In the genomic region with DNA sequence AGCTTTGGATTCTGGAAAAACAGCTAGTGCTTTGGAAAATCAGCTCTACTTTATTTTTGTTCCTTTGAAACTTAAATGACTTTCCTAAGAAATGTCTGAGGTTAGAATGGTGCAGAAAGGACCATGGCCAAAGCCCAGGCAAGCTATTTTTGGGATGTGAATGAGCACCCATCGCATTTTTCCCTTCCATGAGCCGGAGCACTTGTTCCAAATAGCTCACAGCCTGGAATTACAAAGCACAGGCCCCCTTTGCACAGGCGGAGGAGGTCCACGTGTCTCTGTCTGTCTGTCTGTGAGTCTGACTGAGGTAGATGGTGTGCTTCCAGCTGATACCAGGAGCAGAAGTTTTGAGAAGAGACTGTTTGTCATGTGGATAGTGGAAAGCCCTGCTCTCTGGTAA, we compare ENCODE assay signal across 1 cellular context.
TF ChIP-seq lines count a peak whose summit lies in the region.

No MANE protein-coding gene starts in this region.

TF ChIP-seq in H1, 55 proteins besides CTCF, POLR2A, EP300 and RAD21 (continued from another document):
- no peak for TF ChIP-seq ATF3 (IDR thresholded peaks at IDR 0.05; ENCODE audit: insufficient read depth, low read depth, low read length)
- no peak for TF ChIP-seq HDAC2 (IDR thresholded peaks at IDR 0.05; ENCODE audit: borderline replicate concordance in 1 of 2, low read depth in 2 of 2, low read length in 2 of 2)
- TF ChIP-seq SUZ12 (IDR thresholded peaks at IDR 0.05; ENCODE audit: low read length): no peak
- no peak for TF ChIP-seq TCF12 (IDR thresholded peaks at IDR 0.05; ENCODE audit: low read depth, low read length)
- TF ChIP-seq ZNF274 (IDR thresholded peaks at IDR 0.05; ENCODE audit: borderline replicate concordance, extremely low read depth, low read length): no peak
- TF ChIP-seq SAP30 (IDR thresholded peaks at IDR 0.05; ENCODE audit: insufficient read depth, insufficient replicate concordance, low read length): no peak
- TF ChIP-seq PHF8 (conservative IDR thresholded peaks at IDR 0.05; ENCODE audit: low read depth, low read length): no peak
- no peak for TF ChIP-seq GTF2F1 (IDR thresholded peaks at IDR 0.05; ENCODE audit: borderline replicate concordance, low read depth, low read length)
